Comparison of ENCODE assay signal across 8 cellular contexts in genomic region chr19:37466798-37467607, GRCh38. TPM values are rescaled to one million over a fixed set of nuclear protein-coding genes. Genes with fewer than 3 reads are reported as not detected.
DNase-seq lines count a peak whose midpoint lies in the region; ATAC-seq and TF ChIP-seq lines count a peak whose summit lies in the region.

TSS of gene ZNF569 (minus strand) at chr19:37467444. CDS start at chr19:37444921, 22,523 bp downstream.

- H3K9me3 ChIP-seq in adrenal gland (replicated peaks in 1 of 3) = peaks cover 0 to 7% (median 0%) of the 10 kb centered on the region in 3 donors
- peaks cover 0 to 60% (median 8%) of the 10 kb centered on the region in 11 donors for H3K9me3 ChIP-seq in heart right ventricle

- ATAC-seq in HG02588 (IDR thresholded peaks at IDR 0.05; ENCODE audit: unreplicated experiment) = peak; percentile 58
- ATAC-seq in heart right ventricle = peak; percentile 84 to 90 (median 86)

- intact Hi-C loops in adrenal gland (cut with DNase I) = no loop called here
- intact Hi-C loops in heart right ventricle (cut with DNase I) = loop anchor here in 7 of 10 donors (1.0 to 10.0 kb wide), 11 partner anchors 39 to 495 kb away; partner anchors contain the start of genes ZNF793 (in 5 of the 7), ZNF527 (in 4 of the 7), ZFP30 (in 1 of the 7) and ZNF585A (in 1 of the 7)

- H3K27me3 ChIP-seq in adrenal gland (no peaks in the 10 kb centered on the region), heart right ventricle (no peaks in the 10 kb centered on the region)

- no peaks in the 10 kb centered on the region for H3K27me3 Mint-ChIP-seq in type B pancreatic cell

- peaks cover 0 to 6% of the 10 kb centered on the region in 2 donors for H3K36me3 ChIP-seq in adrenal gland (replicated peaks in 1 of 2)
- peaks cover 0 to 51% (median 31%) of the 10 kb centered on the region in 9 donors for H3K36me3 ChIP-seq in heart right ventricle

- peak in 1 of 2 donors; percentile 83 for TF ChIP-seq POLR2A in adrenal gland (IDR thresholded peaks at IDR 0.05)

- H3K4me3 Mint-ChIP-seq in type B pancreatic cell = peak within 1 kb of the TSS; percentile 98

- H3K4me1 Mint-ChIP-seq in type B pancreatic cell (ENCODE audit: unreplicated experiment) = peaks cover 24% of the 10 kb centered on the region

- H3K27ac ChIP-seq in adrenal gland = peak within 1 kb of the TSS; percentile 70 to 97 (median 89)
- H3K27ac ChIP-seq in heart right ventricle = peak within 1 kb of the TSS; percentile 85 to 99 (median 94)

- H3K4me3 ChIP-seq in GM08714 (ENCODE audit: low read length) (peak within 1 kb of the TSS; percentile 80), adrenal gland (peak within 1 kb of the TSS; percentile 53 to 85 (median 70)), heart right ventricle (peak within 1 kb of the TSS; percentile 71 to 85 (median 79))

- peaks cover 12% of the 10 kb centered on the region for H3K9me3 Mint-ChIP-seq in type B pancreatic cell

- DNase-seq in NCI-H1092 treated with DMSO at 0.1 percent for 48 hours (lab: John Stamatoyannopoulos, UW) (peak; percentile 91), SW 1271 (lab: John Stamatoyannopoulos, UW) (peak; percentile 77 to 88), adrenal gland (peak; percentile 90 to 97 (median 94)), heart right ventricle (peak; percentile 85 to 93), pons (ENCODE audit: low spot score) (peak; percentile 95), type B pancreatic cell (ENCODE audit: extremely low spot score, unreplicated experiment) (peak; percentile 89)

- H3K4me1 ChIP-seq in adrenal gland (replicated peaks in 1 of 2) (peaks cover 16 to 28% of the 10 kb centered on the region in 2 donors), heart right ventricle (peaks cover 2 to 34% (median 27%) of the 10 kb centered on the region in 9 donors)

- 0 to 1% (median 0%) methylated on average over 17 to 62 of the region's 62 CpGs for WGBS in adrenal gland, 4 donors
- WGBS in heart right ventricle, 2 donors = 0% methylated on average over 62 of the region's 62 CpGs

- TF ChIP-seq CTCF in adrenal gland (IDR thresholded peaks at IDR 0.05) (no peak), heart right ventricle (IDR thresholded peaks at IDR 0.05) (no peak), type B pancreatic cell (conservative IDR thresholded peaks at IDR 0.05) (no peak)

- peak within 1 kb of the TSS; percentile 94 for H3K27ac Mint-ChIP-seq in type B pancreatic cell

- H3K36me3 Mint-ChIP-seq in type B pancreatic cell = peaks cover 22% of the 10 kb centered on the region

RNA-seq across cellular contexts. Expression of gene ZNF569, which starts in this region (rescaled TPM):
- total RNA-seq in adrenal gland = 10 to 100 TPM in 2 of 8 donors, 1 to 10 TPM in 6; 6.1 to 36.6 (median 8.5) TPM
- 10 to 100 TPM in 1 of 3 donors, 1 to 10 TPM in 2; 2.3 to 13.0 (median 4.4) TPM for polyA plus RNA-seq in adrenal gland
- total RNA-seq in heart right ventricle = 1 to 10 TPM; 4.5 to 8.0 (median 6.2) TPM
- 1 to 10 TPM; 3.0 to 3.5 TPM for polyA plus RNA-seq in heart right ventricle
- 1.4 and 8.3 TPM in 2 replicates for total RNA-seq in type B pancreatic cell (ENCODE audit: low replicate concordance)

Comparison
In these comparisons a context has a peak if more than half of its experiments do, and no peak if none do; other contexts are left out.
1. Peak in every context shown above with its lines: DNase-seq, ATAC-seq, H3K4me3 ChIP-seq and H3K27ac ChIP-seq.
2. intact Hi-C loops: an anchor here in heart right ventricle (1.0 to 10.0 kb wide); none called in adrenal gland.